1 cellular context compared by ENCODE assay signal in genomic region chr21:38223893-38224540, GRCh38.
A peak's percentile ranks its signal among the peaks of the same experiment; 100 is the strongest.
TF ChIP-seq lines count a peak whose summit lies in the region.

No MANE protein-coding gene starts in this region.

TF ChIP-seq in HEK293, 187 proteins besides CTCF, POLR2A, EP300 and RAD21 (continued from another document and continues in another):
- TF ChIP-seq PRDM1 (tag by site-specific recombination; IDR thresholded peaks at IDR 0.05) (no peak), ZBTB48 (tag by site-specific recombination; IDR thresholded peaks at IDR 0.05) (0 out of 2 replicates have a peak, but pooled peaks have one; percentile 47), KLF8 (tag by site-specific recombination; IDR thresholded peaks at IDR 0.05) (peak; percentile 85), ZNF514 (tag by site-specific recombination; IDR thresholded peaks at IDR 0.05) (no peak), RBAK (tag by site-specific recombination; IDR thresholded peaks at IDR 0.05) (peak; percentile 86; the same call in 1 of the 2 replicates), ZNF513 (tag by site-specific recombination; IDR thresholded peaks at IDR 0.05) (0 out of 2 replicates have a peak, but pooled peaks have one; percentile 38), ZNF280D (tag by site-specific recombination; IDR thresholded peaks at IDR 0.05) (peak; percentile 98), REST (tag by site-specific recombination; IDR thresholded peaks at IDR 0.05) (no peak), ZNF747 (tag by site-specific recombination; IDR thresholded peaks at IDR 0.05) (no peak), ZNF596 (tag by site-specific recombination; IDR thresholded peaks at IDR 0.05) (no peak), ZNF692 (tag by site-specific recombination; IDR thresholded peaks at IDR 0.05) (no peak), ZNF544 (tag by site-specific recombination; IDR thresholded peaks at IDR 0.05) (peak; percentile 87), ZNF791 (tag by site-specific recombination; IDR thresholded peaks at IDR 0.05) (no peak), ZNF645 (tag by site-specific recombination; IDR thresholded peaks at IDR 0.05) (no peak), REPIN1 (tag by site-specific recombination; IDR thresholded peaks at IDR 0.05; ENCODE audit: low read depth) (0 out of 2 replicates have a peak, but pooled peaks have one; percentile 32), ZNF18 (tag by site-specific recombination; IDR thresholded peaks at IDR 0.05) (no peak), ZNF311 (tag by site-specific recombination; IDR thresholded peaks at IDR 0.05; ENCODE audit: borderline replicate concordance) (peak; percentile 71; the same call in 1 of the 2 replicates), ZNF354C (tag by site-specific recombination; IDR thresholded peaks at IDR 0.05; ENCODE audit: borderline replicate concordance, low read depth) (no peak), SP3 (tag by site-specific recombination; IDR thresholded peaks at IDR 0.05) (no peak), ZNF48 (tag by site-specific recombination; IDR thresholded peaks at IDR 0.05) (no peak), ZFP37 (tag by site-specific recombination; IDR thresholded peaks at IDR 0.05) (no peak), ZNF423 (tag by site-specific recombination; IDR thresholded peaks at IDR 0.05) (no peak), ZNF76 (tag by site-specific recombination; IDR thresholded peaks at IDR 0.05; ENCODE audit: borderline replicate concordance, low read depth) (no peak), ZNF214 (tag by site-specific recombination; IDR thresholded peaks at IDR 0.05; ENCODE audit: borderline replicate concordance) (no peak; the same call in 1 of the 2 replicates), ZNF302 (tag by site-specific recombination; IDR thresholded peaks at IDR 0.05; ENCODE audit: low read depth) (no peak), KLF9 (tag by site-specific recombination; IDR thresholded peaks at IDR 0.05; ENCODE audit: low read depth) (no peak), ZNF704 (tag by site-specific recombination; IDR thresholded peaks at IDR 0.05) (no peak), ZNF280C (tag by site-specific recombination; IDR thresholded peaks at IDR 0.05) (no peak), ZNF175 (tag by site-specific recombination; IDR thresholded peaks at IDR 0.05) (no peak), SCRT2 (tag by site-specific recombination; IDR thresholded peaks at IDR 0.05) (no peak), ZBTB10 (tag by site-specific recombination; IDR thresholded peaks at IDR 0.05) (no peak), ZNF138 (tag by site-specific recombination; IDR thresholded peaks at IDR 0.05; ENCODE audit: borderline replicate concordance) (no peak), HOXC10 (CRISPR knock-in tag; IDR thresholded peaks at IDR 0.05) (no peak), ZBTB8A (tag by site-specific recombination; IDR thresholded peaks at IDR 0.05) (no peak), ZNF324 (tag by site-specific recombination; IDR thresholded peaks at IDR 0.05) (no peak), ZNF580 (tag by site-specific recombination; IDR thresholded peaks at IDR 0.05) (no peak), ZSCAN5A (tag by site-specific recombination; IDR thresholded peaks at IDR 0.05) (peak; percentile 73; the same call in 1 of the 2 replicates), ZNF10 (tag by site-specific recombination; IDR thresholded peaks at IDR 0.05) (no peak)
